ENCODE assay signal across 1 cellular context in the genomic region with DNA sequence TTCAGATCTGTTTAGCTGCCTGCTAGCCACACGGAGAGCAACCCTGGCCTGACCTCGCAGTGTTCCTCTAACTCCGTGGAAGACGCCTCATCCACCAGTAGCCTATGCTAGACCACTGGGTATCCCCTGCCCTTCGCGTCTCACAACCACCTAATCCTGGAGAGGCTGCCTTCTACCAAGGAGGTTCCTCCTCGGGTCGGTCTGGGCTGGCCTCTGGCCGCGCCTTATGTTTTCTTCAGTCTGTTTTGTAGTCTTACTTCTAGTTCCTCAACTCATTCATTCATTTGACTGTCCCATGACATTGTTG.
TF ChIP-seq lines count a peak whose summit lies in the region.

No MANE protein-coding gene starts in this region.

TF ChIP-seq in liver, 16 proteins besides CTCF, POLR2A, EP300 and RAD21 (continued from another document):
- TF ChIP-seq, protein P1, sequence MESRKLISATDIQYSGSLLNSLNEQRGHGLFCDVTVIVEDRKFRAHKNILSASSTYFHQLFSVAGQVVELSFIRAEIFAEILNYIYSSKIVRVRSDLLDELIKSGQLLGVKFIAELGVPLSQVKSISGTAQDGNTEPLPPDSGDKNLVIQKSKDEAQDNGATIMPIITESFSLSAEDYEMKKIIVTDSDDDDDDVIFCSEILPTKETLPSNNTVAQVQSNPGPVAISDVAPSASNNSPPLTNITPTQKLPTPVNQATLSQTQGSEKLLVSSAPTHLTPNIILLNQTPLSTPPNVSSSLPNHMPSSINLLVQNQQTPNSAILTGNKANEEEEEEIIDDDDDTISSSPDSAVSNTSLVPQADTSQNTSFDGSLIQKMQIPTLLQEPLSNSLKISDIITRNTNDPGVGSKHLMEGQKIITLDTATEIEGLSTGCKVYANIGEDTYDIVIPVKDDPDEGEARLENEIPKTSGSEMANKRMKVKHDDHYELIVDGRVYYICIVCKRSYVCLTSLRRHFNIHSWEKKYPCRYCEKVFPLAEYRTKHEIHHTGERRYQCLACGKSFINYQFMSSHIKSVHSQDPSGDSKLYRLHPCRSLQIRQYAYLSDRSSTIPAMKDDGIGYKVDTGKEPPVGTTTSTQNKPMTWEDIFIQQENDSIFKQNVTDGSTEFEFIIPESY (IDR thresholded peaks at IDR 0.05), result no peak
- TF ChIP-seq EGR1 (IDR thresholded peaks at IDR 0.05; ENCODE audit: low read depth in 2 of 2) (no peak), JUND (IDR thresholded peaks at IDR 0.05) (no peak), NR2F2 (IDR thresholded peaks at IDR 0.05) (no peak), FOXA2 (IDR thresholded peaks at IDR 0.05) (no peak), TAF1 (conservative IDR thresholded peaks at IDR 0.05) (no peak), FOXA1 (IDR thresholded peaks at IDR 0.05) (no peak), RXRA (IDR thresholded peaks at IDR 0.05) (no peak), GABPA (IDR thresholded peaks at IDR 0.05 in 1 of 2, conservative IDR thresholded peaks at IDR 0.05 in 1 of 2) (no peak)
- TF ChIP-seq, protein P2, sequence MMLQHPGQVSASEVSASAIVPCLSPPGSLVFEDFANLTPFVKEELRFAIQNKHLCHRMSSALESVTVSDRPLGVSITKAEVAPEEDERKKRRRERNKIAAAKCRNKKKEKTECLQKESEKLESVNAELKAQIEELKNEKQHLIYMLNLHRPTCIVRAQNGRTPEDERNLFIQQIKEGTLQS (IDR thresholded peaks at IDR 0.05), result no peak
- TF ChIP-seq, protein P3, sequence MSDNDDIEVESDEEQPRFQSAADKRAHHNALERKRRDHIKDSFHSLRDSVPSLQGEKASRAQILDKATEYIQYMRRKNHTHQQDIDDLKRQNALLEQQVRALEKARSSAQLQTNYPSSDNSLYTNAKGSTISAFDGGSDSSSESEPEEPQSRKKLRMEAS (IDR thresholded peaks at IDR 0.05), result no peak
